Comparison of ENCODE assay signal across 1 cellular context in the genomic region with DNA sequence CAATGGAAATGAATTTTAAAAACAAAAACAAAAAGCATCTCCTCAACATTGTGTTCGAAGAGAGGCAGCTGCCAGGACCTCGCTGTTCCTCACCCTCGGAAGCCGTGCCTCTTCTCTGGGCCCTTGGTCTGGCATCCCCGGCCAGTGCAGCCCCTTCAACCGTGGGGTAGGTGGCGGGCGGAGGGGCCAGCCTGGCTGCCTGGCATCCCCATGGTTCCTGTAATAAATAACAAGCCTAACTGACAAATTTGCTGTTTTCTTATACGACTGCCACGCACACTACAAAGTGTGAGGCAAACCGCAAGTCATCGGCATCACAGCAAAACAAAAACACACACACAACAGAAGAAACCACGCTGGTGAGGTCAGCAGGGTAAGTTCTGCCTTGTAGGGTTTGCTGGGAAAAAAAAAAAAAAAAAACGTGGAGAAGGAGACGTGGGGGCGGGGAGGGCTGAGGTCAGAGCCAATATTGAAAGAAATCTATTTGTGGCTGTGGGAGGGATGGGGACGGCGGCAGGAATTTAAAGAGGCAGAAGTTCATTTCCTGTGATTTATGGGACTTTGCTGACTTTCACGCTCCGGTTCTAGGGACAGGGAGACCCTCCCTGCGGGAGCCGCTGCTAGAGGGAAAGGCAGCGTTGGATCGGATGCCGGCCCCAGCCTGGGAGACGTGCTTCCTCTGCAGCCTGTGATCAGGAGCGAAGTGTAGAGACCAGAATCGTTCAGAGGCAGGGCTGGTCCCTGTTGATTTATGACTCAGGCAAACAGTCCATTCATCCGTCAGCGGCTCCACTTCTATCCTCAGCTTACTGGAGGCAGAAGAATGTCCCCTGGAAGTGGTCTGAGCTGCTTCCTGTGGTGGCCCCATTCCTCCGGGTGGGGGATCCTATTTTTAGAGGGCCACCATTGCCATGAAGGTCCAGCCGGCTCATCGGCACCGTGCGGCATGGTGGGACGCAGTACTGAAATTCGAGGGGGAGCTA.
TF ChIP-seq lines count a peak whose summit lies in the region.

No MANE protein-coding gene starts in this region.

TF ChIP-seq in GM23338, 12 proteins besides CTCF, POLR2A, EP300 and RAD21 (continued from another document):
- TF ChIP-seq, protein P1, sequence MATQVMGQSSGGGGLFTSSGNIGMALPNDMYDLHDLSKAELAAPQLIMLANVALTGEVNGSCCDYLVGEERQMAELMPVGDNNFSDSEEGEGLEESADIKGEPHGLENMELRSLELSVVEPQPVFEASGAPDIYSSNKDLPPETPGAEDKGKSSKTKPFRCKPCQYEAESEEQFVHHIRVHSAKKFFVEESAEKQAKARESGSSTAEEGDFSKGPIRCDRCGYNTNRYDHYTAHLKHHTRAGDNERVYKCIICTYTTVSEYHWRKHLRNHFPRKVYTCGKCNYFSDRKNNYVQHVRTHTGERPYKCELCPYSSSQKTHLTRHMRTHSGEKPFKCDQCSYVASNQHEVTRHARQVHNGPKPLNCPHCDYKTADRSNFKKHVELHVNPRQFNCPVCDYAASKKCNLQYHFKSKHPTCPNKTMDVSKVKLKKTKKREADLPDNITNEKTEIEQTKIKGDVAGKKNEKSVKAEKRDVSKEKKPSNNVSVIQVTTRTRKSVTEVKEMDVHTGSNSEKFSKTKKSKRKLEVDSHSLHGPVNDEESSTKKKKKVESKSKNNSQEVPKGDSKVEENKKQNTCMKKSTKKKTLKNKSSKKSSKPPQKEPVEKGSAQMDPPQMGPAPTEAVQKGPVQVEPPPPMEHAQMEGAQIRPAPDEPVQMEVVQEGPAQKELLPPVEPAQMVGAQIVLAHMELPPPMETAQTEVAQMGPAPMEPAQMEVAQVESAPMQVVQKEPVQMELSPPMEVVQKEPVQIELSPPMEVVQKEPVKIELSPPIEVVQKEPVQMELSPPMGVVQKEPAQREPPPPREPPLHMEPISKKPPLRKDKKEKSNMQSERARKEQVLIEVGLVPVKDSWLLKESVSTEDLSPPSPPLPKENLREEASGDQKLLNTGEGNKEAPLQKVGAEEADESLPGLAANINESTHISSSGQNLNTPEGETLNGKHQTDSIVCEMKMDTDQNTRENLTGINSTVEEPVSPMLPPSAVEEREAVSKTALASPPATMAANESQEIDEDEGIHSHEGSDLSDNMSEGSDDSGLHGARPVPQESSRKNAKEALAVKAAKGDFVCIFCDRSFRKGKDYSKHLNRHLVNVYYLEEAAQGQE (IDR thresholded peaks at IDR 0.05; ENCODE audit: unreplicated experiment): no peak
